In genomic region chr5:180115326-180116076, GRCh38 we compare ENCODE assay signal across 16 cellular contexts. TPM values are rescaled to one million over a fixed set of nuclear protein-coding genes. Genes with fewer than 3 reads are reported as not detected.
DNase-seq lines count a peak whose midpoint lies in the region; ATAC-seq and TF ChIP-seq lines count a peak whose summit lies in the region.
"Had no signal": no experiment of that assay in that cellular context is flagged by ENCODE, and none has a peak within 500 bp of the region (broad histone marks: within the 10 kb centered on the region; RNA-seq: fewer than 3 reads in every experiment).

No MANE protein-coding gene starts in this region.

- TF ChIP-seq CTCF in heart right ventricle (IDR thresholded peaks at IDR 0.05) (no peak), tibial artery (IDR thresholded peaks at IDR 0.05) (no peak)

- H3K27me3 ChIP-seq in heart right ventricle = peaks cover 0 to 26% (median 12%) of the 10 kb centered on the region in 7 donors
- H3K27me3 ChIP-seq in tibial artery = peaks cover 0 to 37% of the 10 kb centered on the region in 2 donors

- ATAC-seq in Right ventricle myocardium superior (ENCODE audit: poor library complexity) (no peak), heart right ventricle (no peak), left lobe of liver (no peak)

- WGBS in heart right ventricle, 2 donors = 87 to 88% methylated on average over 14 of the region's 14 CpGs

- no peaks in the 10 kb centered on the region for H3K9me3 ChIP-seq in heart right ventricle
- no peaks in the 10 kb centered on the region for H3K9me3 ChIP-seq in tibial artery
- H3K9me3 ChIP-seq: A549 had no signal

- peak; percentile 5 for DNase-seq in Right ventricle myocardium superior
- DNase-seq in heart right ventricle = no peak
- DNase-seq in NCI-H82 (lab: John Stamatoyannopoulos, UW) = peak; percentile 90
- DNase-seq in left lobe of liver (ENCODE audit: low spot score) = peak; percentile 15
- peak; percentile 6 to 47 for DNase-seq in tibial artery
- DNase-seq in DMS79 (lab: John Stamatoyannopoulos, UW) = no peak
- no peak for DNase-seq in RPMI8226
- no peak for DNase-seq in central memory CD4-positive, alpha-beta T cell
- DNase-seq: COR-L47, DMS53, HCEC 1CT, NCI-H1417 treated with DMSO at 0.1 percent for 48 hours, NCI-H2029, NCI-H2171 treated with DMSO at 0.1 percent for 48 hours, NCI-H526 treated with DMSO at 0.1 percent for 48 hours had no signal

- H3K4me3 ChIP-seq in heart right ventricle (no peak overlapping the region), tibial artery (no peak overlapping the region)
- H3K4me3 ChIP-seq: A549 had no signal

- H3K4me1 ChIP-seq in heart right ventricle = no peaks in the 10 kb centered on the region
- no peaks in the 10 kb centered on the region for H3K4me1 ChIP-seq in tibial artery
- H3K4me1 ChIP-seq: A549 had no signal

- intact Hi-C loops in Right ventricle myocardium superior (cut with DNase I) (no loop called here), heart right ventricle (cut with DNase I) (no loop called here), tibial artery (cut with DNase I; ENCODE audit: low total_unique reads) (no loop called here)

- H3K36me3 ChIP-seq in heart right ventricle = no peaks in the 10 kb centered on the region
- no peaks in the 10 kb centered on the region for H3K36me3 ChIP-seq in tibial artery

- H3K27ac ChIP-seq in heart right ventricle (no peak overlapping the region), tibial artery (no peak overlapping the region)
- H3K27ac ChIP-seq: A549 had no signal

RNA-seq across cellular contexts. Expression of gene RNF130, which starts 43.9 kb away (rescaled TPM):
- 49.8 TPM for total RNA-seq in Right ventricle myocardium superior
- total RNA-seq in heart right ventricle = 10 to 100 TPM; 25.8 to 55.8 (median 34.5) TPM
- 10 to 100 TPM; 21.9 to 33.6 TPM for polyA plus RNA-seq in heart right ventricle
- 102 TPM for total RNA-seq in left lobe of liver

Comparison
In these comparisons a context has a peak if more than half of its experiments do, and no peak if none do; other contexts are left out.
1. DNase-seq: peak in Right ventricle myocardium superior (single experiment), NCI-H82 (single experiment), left lobe of liver (single experiment) and tibial artery (2 of 2); none in heart right ventricle (0 of 2), DMS79 (single experiment), RPMI8226 (single experiment) and central memory CD4-positive, alpha-beta T cell (single experiment).